Comparison of ENCODE assay signal across 8 cellular contexts in the genomic region with DNA sequence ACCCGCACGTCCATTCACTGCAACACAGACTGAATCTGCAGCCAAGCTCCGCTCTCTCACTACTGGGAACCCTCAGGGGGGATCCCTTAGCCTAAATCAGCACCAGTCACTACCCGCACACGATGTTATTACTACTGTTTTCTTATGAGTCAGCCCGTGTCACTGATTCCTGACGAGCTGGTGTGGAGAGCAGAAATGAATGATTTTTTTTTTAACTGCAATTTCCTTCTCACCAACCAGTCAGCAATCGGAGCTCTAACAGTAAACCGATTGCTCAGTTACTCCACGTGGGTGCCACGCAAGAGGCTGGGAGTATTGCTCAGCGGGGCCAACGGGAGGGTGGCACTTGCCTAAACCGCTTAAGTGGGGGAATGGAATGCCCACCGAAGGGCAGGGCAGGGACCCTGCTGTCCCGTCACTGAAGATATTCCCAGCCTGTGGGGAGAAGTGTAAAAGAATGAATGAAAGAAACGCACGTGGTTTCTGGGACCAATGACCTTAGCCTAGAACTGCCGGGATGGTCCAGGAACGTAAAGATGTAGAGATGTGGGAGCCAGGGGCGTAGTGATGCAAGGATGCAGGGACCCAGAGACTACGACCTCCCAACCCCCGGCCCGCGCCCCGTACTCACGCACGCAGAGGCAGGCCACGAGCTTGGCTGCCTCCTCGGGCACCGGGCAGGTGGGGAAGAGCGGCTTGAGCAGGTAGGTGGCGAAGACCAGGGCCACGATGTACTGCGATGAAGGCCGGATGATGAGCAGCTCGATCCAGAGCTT. TPM values are rescaled to one million over a fixed set of nuclear protein-coding genes. Genes with fewer than 3 reads are reported as not detected.
DNase-seq lines count a peak whose midpoint lies in the region; ATAC-seq and TF ChIP-seq lines count a peak whose summit lies in the region.
"Not testable (repeated sequence)": the region's sequence is repeated elsewhere in the genome, so short reads cannot be mapped to it uniquely, and the experiment has no call there.

No MANE protein-coding gene starts in this region.

- H3K4me3 ChIP-seq in GM12875 (ENCODE audit: low read depth, low read length), result peak overlapping the region; percentile 75
- peak overlapping the region; percentile 65 for H3K4me3 ChIP-seq in colonic mucosa
- peak overlapping the region; percentile 31 for H3K4me3 ChIP-seq in iPS-18c (ENCODE audit: insufficient read depth, low read depth, low read length)
- peak overlapping the region; percentile 61 for H3K4me3 ChIP-seq in rectal smooth muscle tissue (ENCODE audit: low read length)
- peak overlapping the region; percentile 56 for H3K4me3 ChIP-seq in upper lobe of right lung

- ATAC-seq in HG03025 (IDR thresholded peaks at IDR 0.05; ENCODE audit: low FRiP score, unreplicated experiment), result peak; percentile 0
- ATAC-seq in upper lobe of right lung, result peak; percentile 18

- peaks cover 65% of the 10 kb centered on the region for H3K4me1 Mint-ChIP-seq in activated CD4-positive, alpha-beta memory T cell treated with anti-CD3 and anti-CD28 coated beads, Interleukin-2, amount 10 ng/mL, durations not matched to agents 7 days and 5 days

- H3K9me3 Mint-ChIP-seq in activated CD4-positive, alpha-beta memory T cell treated with anti-CD3 and anti-CD28 coated beads, Interleukin-2, amount 10 ng/mL, durations not matched to agents 7 days and 5 days, result not testable (repeated sequence)

- peak overlapping the region; percentile 97 for H3K4me3 Mint-ChIP-seq in activated CD4-positive, alpha-beta memory T cell treated with anti-CD3 and anti-CD28 coated beads, Interleukin-2, amount 10 ng/mL, durations not matched to agents 7 days and 5 days

- CTCF ChIA-PET in activated CD4-positive, alpha-beta memory T cell treated with anti-CD3 and anti-CD28 coated beads, Interleukin-2, amount 10 ng/mL, durations not matched to agents 7 days and 5 days (lab: Charles Lee), result interaction anchor here (1.0 to 13.9 kb wide), 6 partner anchors 18 to 101 kb away, joined by 3 to 454 read pairs (median 64); a partner anchor contains a TSS

- H3K36me3 ChIP-seq in colonic mucosa; rectal smooth muscle tissue (ENCODE audit: control insufficient read depth, insufficient read depth, low read length); upper lobe of right lung: not testable (repeated sequence)

- intact Hi-C loops in colonic mucosa (cut with DNase I); upper lobe of right lung (cut with DNase I): not testable (repeated sequence)

- H3K27me3 Mint-ChIP-seq in activated CD4-positive, alpha-beta memory T cell treated with anti-CD3 and anti-CD28 coated beads, Interleukin-2, amount 10 ng/mL, durations not matched to agents 7 days and 5 days, result not testable (repeated sequence)

- H3K27ac ChIP-seq in colonic mucosa (peak overlapping the region; percentile 44), rectal smooth muscle tissue (ENCODE audit: low read depth, low read length) (peak overlapping the region; percentile 56), upper lobe of right lung (peak overlapping the region; percentile 32)

- POLR2A ChIA-PET in activated CD4-positive, alpha-beta memory T cell treated with anti-CD3 and anti-CD28 coated beads, Interleukin-2, amount 10 ng/mL, durations not matched to agents 7 days and 5 days (lab: Charles Lee), result interaction anchor here (0.8 to 9.1 kb wide), 11 partner anchors 8 to 485 kb away, joined by 3 to 241 read pairs (median 6); a partner anchor contains a TSS

- peaks cover 44% of the 10 kb centered on the region for H3K36me3 Mint-ChIP-seq in activated CD4-positive, alpha-beta memory T cell treated with anti-CD3 and anti-CD28 coated beads, Interleukin-2, amount 10 ng/mL, durations not matched to agents 7 days and 5 days (ENCODE audit: low read depth)

- not testable (repeated sequence) for TF ChIP-seq CTCF in GM12875 (IDR thresholded peaks at IDR 0.05; ENCODE audit: borderline replicate concordance, insufficient read depth, low read depth, low read length); colonic mucosa (IDR thresholded peaks at IDR 0.05); upper lobe of right lung (IDR thresholded peaks at IDR 0.05)

- H3K9me3 ChIP-seq in colonic mucosa; iPS-18c (ENCODE audit: control insufficient read depth, insufficient read depth, low read length); upper lobe of right lung: not testable (repeated sequence)

- peak; percentile 70 for DNase-seq in NOMO-1 treated with dmso at 0.1 percent for 144 hours (lab: John Stamatoyannopoulos, UW; ENCODE audit: unreplicated experiment)
- peak; percentile 80 for DNase-seq in activated CD4-positive, alpha-beta memory T cell treated with anti-CD3 and anti-CD28 coated beads, Interleukin-2, amount 10 ng/mL, durations not matched to agents 7 days and 5 days
- DNase-seq in colonic mucosa, upper lobe of right lung: not testable (repeated sequence)

- not testable (repeated sequence) for H3K4me1 ChIP-seq in colonic mucosa; rectal smooth muscle tissue (ENCODE audit: control insufficient read depth, insufficient read depth, low read length)
- peaks cover 15% of the 10 kb centered on the region for H3K4me1 ChIP-seq in upper lobe of right lung

- peak overlapping the region in 1 of 2 donors; percentile 24 for H3K9ac ChIP-seq in colonic mucosa (ENCODE audit: low read depth in 2 of 2, low read length in 2 of 2)
- not testable (repeated sequence) for H3K9ac ChIP-seq in rectal smooth muscle tissue (ENCODE audit: low read length)

- H3K27ac Mint-ChIP-seq in activated CD4-positive, alpha-beta memory T cell treated with anti-CD3 and anti-CD28 coated beads, Interleukin-2, amount 10 ng/mL, durations not matched to agents 7 days and 5 days, result peak overlapping the region; percentile 98

- H3K27me3 ChIP-seq in colonic mucosa; rectal smooth muscle tissue (ENCODE audit: control insufficient read depth, insufficient read depth, low read length); upper lobe of right lung: not testable (repeated sequence)

RNA-seq across cellular contexts. Expression of a gene that starts 0.9 kb away (rescaled TPM):
- total RNA-seq in activated CD4-positive, alpha-beta memory T cell treated with anti-CD3 and anti-CD28 coated beads, Interleukin-2, amount 10 ng/mL, durations not matched to agents 7 days and 5 days, result 100 to 1,000 TPM; 178 to 187 TPM
- total RNA-seq in colonic mucosa (10 to 100 TPM in 1 of 2 donors, 1 to 10 TPM in 1; 9.5 to 26.2 TPM), upper lobe of right lung (13.5 TPM)

Comparison
In these comparisons a context has a peak if more than half of its experiments do, and no peak if none do; other contexts are left out.
1. RNA of a gene that starts 0.9 kb away (total RNA-seq): 178 to 187 TPM in activated CD4-positive, alpha-beta memory T cell treated with anti-CD3 and anti-CD28 coated beads, Interleukin-2, amount 10 ng/mL, durations not matched to agents 7 days and 5 days; 9.5 to 26.2 TPM in colonic mucosa and 13.5 TPM in upper lobe of right lung (single experiment); every median in the first group is over 4 times any median in the second.
2. Peak in every context shown above with its lines, with median percentiles within 50 percentile points of each other: H3K4me3 ChIP-seq and H3K27ac ChIP-seq.